In genomic region chr2:186103276-186103675, GRCh38 we compare ENCODE assay signal across 10 cellular contexts.
"Had no signal": no experiment of that assay in that cellular context is flagged by ENCODE, and none has a peak within 500 bp of the region (broad histone marks: within the 10 kb centered on the region; RNA-seq: fewer than 3 reads in every experiment).

No MANE protein-coding gene starts in this region.

- H2AFZ ChIP-seq: GM23248 had no signal

- H3K9ac ChIP-seq: GM23248, KMS-11 had no signal

- H3K4me2 ChIP-seq: KMS-11 had no signal

- H3K27ac Mint-ChIP-seq: HFFc6, IgD-negative memory B cell had no signal

- H3K4me1 Mint-ChIP-seq: IgD-negative memory B cell had no signal

- H3K36me3 ChIP-seq: HAP-1 had no signal

- H3K27ac ChIP-seq: GM23248, HL-60, KMS-11 had no signal

- FAIRE-seq: H1, H54 had no signal

- H3K9me3 ChIP-seq: HAP-1 had no signal

- DNase-seq: GM23248, HFFc6, KBM-7 had no signal

- H3K36me3 Mint-ChIP-seq: IgD-negative memory B cell had no signal

- H3K4me3 ChIP-seq: GM23248, HAP-1 had no signal

- H3K27me3 Mint-ChIP-seq: IgD-negative memory B cell had no signal

- ATAC-seq: HCT116 had no signal

- H3K4me3 Mint-ChIP-seq: HFFc6, IgD-negative memory B cell had no signal
